Comparison of ENCODE assay signal across 8 cellular contexts in the genomic region with DNA sequence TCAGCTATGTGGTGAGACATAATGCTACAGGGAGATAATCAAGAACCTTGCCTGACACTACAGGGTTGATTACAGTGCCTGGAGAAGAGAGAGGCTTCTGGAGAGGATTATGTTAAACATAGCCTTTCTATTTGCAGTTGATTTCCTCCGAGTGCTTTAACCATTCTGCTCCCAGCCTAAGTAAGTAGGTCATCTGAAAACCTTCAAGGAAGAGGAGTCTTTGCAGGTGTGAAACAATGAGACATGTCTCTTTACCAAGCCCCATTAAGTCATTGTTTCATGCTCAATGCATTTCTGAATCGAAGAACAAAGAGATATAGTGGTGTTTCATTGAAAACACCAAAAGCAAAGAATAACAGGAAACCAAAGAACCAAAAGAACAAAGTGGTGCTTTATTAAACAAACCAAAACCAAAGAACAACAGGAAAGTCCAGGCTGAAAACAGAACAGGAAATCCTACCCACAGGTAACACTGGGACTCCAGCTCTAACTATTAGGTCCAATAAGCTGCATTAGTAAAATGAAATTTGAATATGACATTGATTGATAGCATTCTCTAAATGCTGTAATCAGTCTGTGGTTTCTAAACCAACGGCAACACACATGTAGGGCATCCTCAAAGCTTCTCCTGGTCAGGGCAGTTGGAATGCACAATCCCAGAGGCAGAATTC.
DNase-seq lines count a peak whose midpoint lies in the region; ATAC-seq and TF ChIP-seq lines count a peak whose summit lies in the region.

No MANE protein-coding gene starts in this region.

- H3K4me1 ChIP-seq in BLaER1 = peaks cover 25% of the 10 kb centered on the region
- H3K4me1 ChIP-seq in left lung = no peaks in the 10 kb centered on the region

- intact Hi-C loops in left lung (cut with DNase I) = no loop called here

- H3K36me3 ChIP-seq in BLaER1 (no peaks in the 10 kb centered on the region), left lung (no peaks in the 10 kb centered on the region)

- H3K9me3 ChIP-seq in BLaER1 (no peaks in the 10 kb centered on the region), left lung (no peaks in the 10 kb centered on the region)

- ATAC-seq in GM21367 (IDR thresholded peaks at IDR 0.05; ENCODE audit: unreplicated experiment) (peak; percentile 72), omental fat pad (ENCODE audit: low FRiP score) (no peak), left lung (no peak)

- DNase-seq in HuH-7 (ENCODE audit: low spot score) (peak; percentile 58), dermis microvascular lymphatic vessel endothelial cell (ENCODE audit: low read depth in 2 of 2) (peak; percentile 54 to 78), omental fat pad (ENCODE audit: low spot score) (no peak), Ammon's horn (ENCODE audit: low spot score) (no peak), left lung (no peak)
- no peak for DNase-seq in activated T-cell treated with anti-CD3 and anti-CD28 coated beads, Interleukin-2, amount 50 U/mL, for 1 hour

- peak overlapping the region; percentile 60 for H3K4me2 ChIP-seq in BLaER1

- H3K4me3 ChIP-seq in BLaER1 = no peak overlapping the region
- H3K4me3 ChIP-seq in left lung = no peak overlapping the region

- H3K27ac ChIP-seq in BLaER1 (no peak overlapping the region), left lung (no peak overlapping the region)

- TF ChIP-seq CTCF in omental fat pad (IDR thresholded peaks at IDR 0.05) = no peak
- no peak for TF ChIP-seq CTCF in left lung (IDR thresholded peaks at IDR 0.05)

- no peak overlapping the region for H3K9ac ChIP-seq in BLaER1

- H4K20me1 ChIP-seq in BLaER1 = no peaks in the 10 kb centered on the region

- no peaks in the 10 kb centered on the region for H3K27me3 ChIP-seq in BLaER1
- no peaks in the 10 kb centered on the region for H3K27me3 ChIP-seq in left lung

Comparison
In these comparisons a context has a peak if more than half of its experiments do, and no peak if none do; other contexts are left out.
1. DNase-seq: peak in HuH-7 (single experiment) and dermis microvascular lymphatic vessel endothelial cell (2 of 2); none in omental fat pad (single experiment), activated T-cell treated with anti-CD3 and anti-CD28 coated beads, Interleukin-2, amount 50 U/mL, for 1 hour (single experiment), Ammon's horn (single experiment) and left lung (0 of 2).